In the genomic region with DNA sequence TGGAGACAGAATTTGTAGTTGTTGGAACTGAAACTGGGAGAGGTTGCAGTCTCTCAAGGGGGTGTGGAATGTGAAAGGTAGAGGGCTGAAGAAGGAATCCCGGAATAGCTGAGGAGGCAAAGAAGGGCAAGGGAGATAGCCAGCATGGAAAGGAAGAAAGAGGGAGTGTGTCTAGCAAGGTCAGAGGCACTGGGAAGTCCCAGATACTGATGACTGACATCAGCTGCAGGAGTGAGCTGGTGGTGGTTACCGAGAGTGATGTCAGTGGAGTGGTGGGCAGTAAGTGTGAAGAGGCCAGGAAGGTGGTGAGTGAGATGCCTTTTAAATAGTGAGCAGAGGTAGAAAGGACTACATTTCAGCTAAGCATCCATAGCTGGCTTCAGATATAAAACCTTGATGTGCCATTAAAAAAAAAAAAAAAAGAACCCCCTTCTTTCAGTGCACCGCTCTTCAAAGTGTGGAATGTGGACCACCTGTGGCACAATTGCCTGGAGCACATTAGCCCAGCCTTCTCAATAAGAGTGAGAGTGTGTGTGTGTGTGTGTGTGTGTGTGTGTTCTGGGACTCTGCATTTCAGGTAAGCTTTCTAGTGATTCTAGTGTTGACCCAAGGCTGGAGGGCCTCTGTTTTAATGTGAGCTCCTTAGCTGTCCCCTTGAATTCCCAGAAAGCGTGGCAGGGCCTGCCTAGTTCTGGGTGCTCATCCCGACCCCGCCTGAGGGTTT, we compare ENCODE assay signal across 12 cellular contexts. TPM values are rescaled to one million over a fixed set of nuclear protein-coding genes. Genes with fewer than 3 reads are reported as not detected.
DNase-seq lines count a peak whose midpoint lies in the region; ATAC-seq and TF ChIP-seq lines count a peak whose summit lies in the region.
"Had no signal": no experiment of that assay in that cellular context is flagged by ENCODE, and none has a peak within 500 bp of the region (broad histone marks: within the 10 kb centered on the region; RNA-seq: fewer than 3 reads in every experiment).

No MANE protein-coding gene starts in this region.

- H3K4me1 ChIP-seq in breast epithelium: no peaks in the 10 kb centered on the region

- no peaks in the 10 kb centered on the region for H3K9me3 Mint-ChIP-seq in activated T-cell treated with anti-CD3 and anti-CD28 coated beads, Interleukin-2, amount 50 U/mL, for 4 hours
- H3K9me3 Mint-ChIP-seq: naive B cell had no signal

- ATAC-seq in GM18511 (IDR thresholded peaks at IDR 0.05; ENCODE audit: unreplicated experiment) (peak; percentile 55), HG02884 (IDR thresholded peaks at IDR 0.05; ENCODE audit: unreplicated experiment) (peak; percentile 50), HG03159 (IDR thresholded peaks at IDR 0.05; ENCODE audit: unreplicated experiment) (no peak)
- peak; percentile 99 to 100 for ATAC-seq in activated T-cell treated with anti-CD3 and anti-CD28 coated beads, Interleukin-2, amount 50 U/mL, for 4 hours

- H3K4me3 Mint-ChIP-seq in activated T-cell treated with anti-CD3 and anti-CD28 coated beads, Interleukin-2, amount 50 U/mL, for 4 hours: no peak overlapping the region

- H3K9me3 ChIP-seq in breast epithelium: no peaks in the 10 kb centered on the region

- H3K36me3 ChIP-seq in breast epithelium: no peaks in the 10 kb centered on the region

- no peak for DNase-seq in activated T-cell treated with anti-CD3 and anti-CD28 coated beads, Interleukin-2, amount 50 U/mL, for 4 hours
- DNase-seq in stimulated activated CD4-positive, alpha-beta T cell treated with anti-CD3 and anti-CD28 coated beads, Interleukin-1b, Interleukin-23, amount 100 ng/mL, for 48 hours: peak; percentile 68
- DNase-seq in breast epithelium (ENCODE audit: low spot score in 2 of 2): no peak
- no peak for DNase-seq in HCEC 1CT
- no peak for DNase-seq in NCI-H526 treated with DMSO at 0.1 percent for 48 hours (lab: John Stamatoyannopoulos, UW)
- DNase-seq: effector memory CD4-positive, alpha-beta T cell; hippocampal formation; naive B cell; NCI-H446 treated with DMSO at 0.1 percent for 48 hours had no signal

- intact Hi-C loops in breast epithelium (cut with DNase I; ENCODE audit: low total_unique reads): no loop called here

- H3K27me3 ChIP-seq in breast epithelium: no peaks in the 10 kb centered on the region

- no peak overlapping the region for H3K4me3 ChIP-seq in breast epithelium

- H3K36me3 Mint-ChIP-seq in activated T-cell treated with anti-CD3 and anti-CD28 coated beads, Interleukin-2, amount 50 U/mL, for 4 hours (ENCODE audit: insufficient read depth): peaks cover 27% of the 10 kb centered on the region

- H3K27me3 Mint-ChIP-seq in activated T-cell treated with anti-CD3 and anti-CD28 coated beads, Interleukin-2, amount 50 U/mL, for 4 hours (ENCODE audit: low read depth): no peaks in the 10 kb centered on the region
- H3K27me3 Mint-ChIP-seq: naive B cell had no signal

- TF ChIP-seq CTCF in breast epithelium (IDR thresholded peaks at IDR 0.05): no peak

- TF ChIP-seq POLR2A in breast epithelium (IDR thresholded peaks at IDR 0.05): no peak

- peaks cover 23% of the 10 kb centered on the region for H3K4me1 Mint-ChIP-seq in activated T-cell treated with anti-CD3 and anti-CD28 coated beads, Interleukin-2, amount 50 U/mL, for 4 hours (ENCODE audit: low read depth)

- no peak overlapping the region for H3K27ac ChIP-seq in breast epithelium

RNA-seq across cellular contexts. Expression of a gene that starts 8.5 kb away (rescaled TPM):
- total RNA-seq in activated T-cell treated with anti-CD3 and anti-CD28 coated beads, Interleukin-2, amount 50 U/mL, for 4 hours: 10 to 100 TPM; 60.3 to 66.8 (median 63.0) TPM
- 10 to 100 TPM; 38.4 to 53.4 (median 41.0) TPM for total RNA-seq in breast epithelium

RNA-seq across cellular contexts. Expression of a gene that starts 8.6 kb away (rescaled TPM):
- total RNA-seq in activated T-cell treated with anti-CD3 and anti-CD28 coated beads, Interleukin-2, amount 50 U/mL, for 4 hours: 10 to 100 TPM; 19.0 to 27.6 (median 21.5) TPM
- 10 to 100 TPM; 16.4 to 18.6 (median 16.5) TPM for total RNA-seq in breast epithelium

RNA-seq across cellular contexts. Expression of a gene that starts 55.0 kb away (rescaled TPM):
- total RNA-seq in activated T-cell treated with anti-CD3 and anti-CD28 coated beads, Interleukin-2, amount 50 U/mL, for 4 hours: 100 to 1,000 TPM in 2 of 3 donors, 10 to 100 TPM in 1; 91.3 to 103 (median 103) TPM
- 100 to 1,000 TPM in 1 of 3 donors, 10 to 100 TPM in 2; 43.2 to 284 (median 65.2) TPM for total RNA-seq in breast epithelium
